8 cellular contexts compared by ENCODE assay signal in genomic region chr6:30744054-30744805, GRCh38. TPM values are rescaled to one million over a fixed set of nuclear protein-coding genes. Genes with fewer than 3 reads are reported as not detected.
A peak's percentile ranks its signal among the peaks of the same experiment; 100 is the strongest.
DNase-seq lines count a peak whose midpoint lies in the region; ATAC-seq and TF ChIP-seq lines count a peak whose summit lies in the region.

TSS of gene IER3 (minus strand) at chr6:30744547. CDS start at chr6:30744518, 29 bp downstream.

- H3K27me3 Mint-ChIP-seq in activated naive CD8-positive, alpha-beta T cell treated with anti-CD3 and anti-CD28 coated beads, Interleukin-2, amount 10 ng/mL, durations not matched to agents 7 days and 5 days: no peaks in the 10 kb centered on the region

- peak; percentile 60 to 70 for TF ChIP-seq POLR2A in tibial nerve (IDR thresholded peaks at IDR 0.05)

- no peaks in the 10 kb centered on the region for H3K9me3 Mint-ChIP-seq in activated naive CD8-positive, alpha-beta T cell treated with anti-CD3 and anti-CD28 coated beads, Interleukin-2, amount 10 ng/mL, durations not matched to agents 7 days and 5 days

- no peaks in the 10 kb centered on the region for H3K27me3 ChIP-seq in SK-N-SH (ENCODE audit: insufficient read depth)
- H3K27me3 ChIP-seq in cardiac muscle cell: no peaks in the 10 kb centered on the region
- no peaks in the 10 kb centered on the region for H3K27me3 ChIP-seq in parathyroid adenoma (ENCODE audit: control insufficient read depth, insufficient read depth, low read length)
- no peaks in the 10 kb centered on the region for H3K27me3 ChIP-seq in tibial nerve

- H3K4me3 Mint-ChIP-seq in activated naive CD8-positive, alpha-beta T cell treated with anti-CD3 and anti-CD28 coated beads, Interleukin-2, amount 10 ng/mL, durations not matched to agents 7 days and 5 days: peak within 1 kb of the TSS; percentile 98

- H2AFZ ChIP-seq in SK-N-SH (ENCODE audit: low read depth): no peak within 1 kb of the TSS
- H2AFZ ChIP-seq in parathyroid adenoma: peak within 1 kb of the TSS; percentile 72

- POLR2A ChIA-PET in SK-N-SH (lab: Yijun Ruan, JAX): no interaction called here
- POLR2A ChIA-PET in activated naive CD8-positive, alpha-beta T cell treated with anti-CD3 and anti-CD28 coated beads, Interleukin-2, amount 10 ng/mL, durations not matched to agents 7 days and 5 days (lab: Charles Lee): interaction anchor here (0.5 to 3.8 kb wide), 22 partner anchors 8 to 179 kb away, joined by 3 to 40 read pairs (median 4); partner anchors contain the start of gene MDC1

- H3K4me1 Mint-ChIP-seq in activated naive CD8-positive, alpha-beta T cell treated with anti-CD3 and anti-CD28 coated beads, Interleukin-2, amount 10 ng/mL, durations not matched to agents 7 days and 5 days: peaks cover 47% of the 10 kb centered on the region

- H3K27ac ChIP-seq in SK-N-SH (ENCODE audit: low read depth in 2 of 2, low read length in 1 of 2) (peak within 1 kb of the TSS in 1 of 2 experiments; percentile 84; a peak in 2 of 4 replicates), cardiac muscle cell (peak within 1 kb of the TSS; percentile 82), parathyroid adenoma (peak within 1 kb of the TSS; percentile 72), tibial nerve (peak within 1 kb of the TSS; percentile 49 to 98 (median 96))

- TF ChIP-seq EP300 in SK-N-SH (IDR thresholded peaks at IDR 0.05; ENCODE audit: borderline replicate concordance in 1 of 2, low read depth in 1 of 2, low read length in 1 of 2) (no peak), tibial nerve (IDR thresholded peaks at IDR 0.05) (peak; percentile 27 to 89)

- 59% methylated on average over 43 of the region's 54 CpGs for WGBS in SK-N-SH (ENCODE audit: low lambda C conversion rate)
- WGBS in tibial nerve, 2 donors: 5% methylated on average over 30 to 43 of the region's 54 CpGs

- DNase-seq in KBM-7: peak; percentile 72
- no peak for DNase-seq in SK-N-SH
- peak; percentile 83 for DNase-seq in activated naive CD8-positive, alpha-beta T cell treated with anti-CD3 and anti-CD28 coated beads, Interleukin-2, amount 10 ng/mL, durations not matched to agents 7 days and 5 days
- peak; percentile 81 to 96 for DNase-seq in cardiac muscle cell (ENCODE audit: low read depth in 1 of 2, low spot score in 1 of 2)
- DNase-seq in tibial nerve (ENCODE audit: low spot score in 2 of 2): peak; percentile 67

- peak; percentile 75 for TF ChIP-seq CTCF in GM12873 (IDR thresholded peaks at IDR 0.05; ENCODE audit: insufficient read depth, low read depth, low read length, missing control alignments)
- TF ChIP-seq CTCF in SK-N-SH (IDR thresholded peaks at IDR 0.05): peak; percentile 42
- peak; percentile 65 for TF ChIP-seq CTCF in cardiac muscle cell (IDR thresholded peaks at IDR 0.05; ENCODE audit: low read depth, low read length)
- peak; percentile 44 for TF ChIP-seq CTCF in parathyroid adenoma (IDR thresholded peaks at IDR 0.05)
- TF ChIP-seq CTCF in tibial nerve (IDR thresholded peaks at IDR 0.05): peak; percentile 58 to 80 (median 75)

- H3K79me2 ChIP-seq in SK-N-SH (ENCODE audit: insufficient read depth) (peaks cover 44% of the 10 kb centered on the region), parathyroid adenoma (peaks cover 9% of the 10 kb centered on the region)

- H3K4me1 ChIP-seq in SK-N-SH (ENCODE audit: control insufficient read depth in 1 of 2, insufficient read depth in 2 of 2, low read depth in 1 of 2, low read length in 1 of 2) (peaks cover 25 to 39% of the 10 kb centered on the region in 2 experiments), cardiac muscle cell (ENCODE audit: low read depth) (peaks cover 5% of the 10 kb centered on the region), parathyroid adenoma (peaks cover 9% of the 10 kb centered on the region), tibial nerve (peaks cover 0 to 66% (median 25%) of the 10 kb centered on the region in 4 donors)

- ATAC-seq in activated naive CD8-positive, alpha-beta T cell treated with anti-CD3 and anti-CD28 coated beads, Interleukin-2, amount 10 ng/mL, durations not matched to agents 7 days and 5 days (ENCODE audit: low read depth): peak; percentile 20
- ATAC-seq in GM21390 (IDR thresholded peaks at IDR 0.05; ENCODE audit: unreplicated experiment): no peak

- H3K9me3 ChIP-seq in SK-N-SH (no peaks in the 10 kb centered on the region), cardiac muscle cell (ENCODE audit: low read depth) (no peaks in the 10 kb centered on the region), parathyroid adenoma (ENCODE audit: control insufficient read depth, low read length) (no peaks in the 10 kb centered on the region), tibial nerve (no peaks in the 10 kb centered on the region)

- H3F3A ChIP-seq in SK-N-SH (replicated peaks; ENCODE audit: insufficient read depth): peaks cover 19% of the 10 kb centered on the region

- peak within 1 kb of the TSS; percentile 96 for H3K27ac Mint-ChIP-seq in activated naive CD8-positive, alpha-beta T cell treated with anti-CD3 and anti-CD28 coated beads, Interleukin-2, amount 10 ng/mL, durations not matched to agents 7 days and 5 days

- in situ Hi-C loops in KBM-7 (cut with MboI; ENCODE audit: low pct_unique_long_range_greater_than_20kb, low sequenced_read_pairs): no loop called here

- TF ChIP-seq RAD21 in SK-N-SH (IDR thresholded peaks at IDR 0.05; ENCODE audit: low read length): no peak

- peaks cover 9 to 14% of the 10 kb centered on the region in 2 experiments for H3K36me3 ChIP-seq in SK-N-SH (replicated peaks in 1 of 2; ENCODE audit: control insufficient read depth in 1 of 2, insufficient read depth in 2 of 2, low read length in 1 of 2)
- H3K36me3 ChIP-seq in cardiac muscle cell: peaks cover 12% of the 10 kb centered on the region
- H3K36me3 ChIP-seq in parathyroid adenoma (ENCODE audit: control insufficient read depth, insufficient read depth, low read length): no peaks in the 10 kb centered on the region
- H3K36me3 ChIP-seq in tibial nerve: peaks cover 0 to 18% (median 11%) of the 10 kb centered on the region in 3 donors

- H3K9ac ChIP-seq in SK-N-SH (peak within 1 kb of the TSS; percentile 87), parathyroid adenoma (no peak within 1 kb of the TSS)

- H3K4me3 ChIP-seq in SK-N-SH (ENCODE audit: low read depth in 2 of 2, low read length in 1 of 2): peak within 1 kb of the TSS; percentile 75 to 76; a peak in 3 of 4 replicates
- peak within 1 kb of the TSS; percentile 68 for H3K4me3 ChIP-seq in cardiac muscle cell
- H3K4me3 ChIP-seq in parathyroid adenoma (ENCODE audit: low read depth, low read length): peak within 1 kb of the TSS; percentile 92
- peak within 1 kb of the TSS; percentile 49 to 95 (median 82) for H3K4me3 ChIP-seq in tibial nerve

- CTCF ChIA-PET in SK-N-SH (lab: Yijun Ruan, JAX): interaction anchor here (0.8 to 42.4 kb wide), 2 partner anchors 59 to 84 kb away, joined by 3 to 838 read pairs; partner anchors contain the start of genes DHX16, NRM and PPP1R18

- no peaks in the 10 kb centered on the region for H3K9me2 ChIP-seq in SK-N-SH

- H3K4me2 ChIP-seq in SK-N-SH (peak within 1 kb of the TSS; percentile 85; the same call in 1 of the 2 replicates), parathyroid adenoma (ENCODE audit: low read length) (peak within 1 kb of the TSS; percentile 80)

- H4K20me1 ChIP-seq in SK-N-SH (ENCODE audit: insufficient read depth): no peaks in the 10 kb centered on the region

- H3K36me3 Mint-ChIP-seq in activated naive CD8-positive, alpha-beta T cell treated with anti-CD3 and anti-CD28 coated beads, Interleukin-2, amount 10 ng/mL, durations not matched to agents 7 days and 5 days: peaks cover 37% of the 10 kb centered on the region

TF ChIP-seq in SK-N-SH, 30 proteins besides CTCF, POLR2A, EP300 and RAD21:
- TF ChIP-seq PBX3 (IDR thresholded peaks at IDR 0.05) (peak; percentile 43; the same call in 1 of the 2 replicates), USF1 (IDR thresholded peaks at IDR 0.05; ENCODE audit: borderline replicate concordance, low read depth) (no peak), POLR2AphosphoS5 (IDR thresholded peaks at IDR 0.05; ENCODE audit: low read depth, low read length) (peak; percentile 94), TAF1 (IDR thresholded peaks at IDR 0.05; ENCODE audit: borderline replicate concordance, low read depth, low read length) (peak; percentile 26; the same call in 1 of the 2 replicates)

RNA-seq across cellular contexts. Expression of gene IER3, which starts in this region (rescaled TPM):
- polyA plus RNA-seq in SK-N-SH (2012; rRNA removed): 12.9 and 14.0 TPM in 2 replicates
- 12.4 and 16.7 TPM in 2 replicates for polyA plus RNA-seq in SK-N-SH (2012; cell fraction: cytosol; rRNA removed)
- polyA plus RNA-seq in SK-N-SH (2012; cell fraction: nucleus; rRNA removed): 27.7 and 30.1 TPM in 2 replicates
- 10 to 100 TPM; 49.1 to 52.7 TPM for total RNA-seq in activated naive CD8-positive, alpha-beta T cell treated with anti-CD3 and anti-CD28 coated beads, Interleukin-2, amount 10 ng/mL, durations not matched to agents 7 days and 5 days
- total RNA-seq in cardiac muscle cell: 28.0 and 45.8 TPM in 2 replicates
- 20.1 and 25.8 TPM in 2 replicates for polyA plus RNA-seq in cardiac muscle cell
- 10 to 100 TPM in 1 of 4 donors, 1 to 10 TPM in 3; 4.5 to 15.3 (median 8.0) TPM for total RNA-seq in tibial nerve
